In the genomic region with DNA sequence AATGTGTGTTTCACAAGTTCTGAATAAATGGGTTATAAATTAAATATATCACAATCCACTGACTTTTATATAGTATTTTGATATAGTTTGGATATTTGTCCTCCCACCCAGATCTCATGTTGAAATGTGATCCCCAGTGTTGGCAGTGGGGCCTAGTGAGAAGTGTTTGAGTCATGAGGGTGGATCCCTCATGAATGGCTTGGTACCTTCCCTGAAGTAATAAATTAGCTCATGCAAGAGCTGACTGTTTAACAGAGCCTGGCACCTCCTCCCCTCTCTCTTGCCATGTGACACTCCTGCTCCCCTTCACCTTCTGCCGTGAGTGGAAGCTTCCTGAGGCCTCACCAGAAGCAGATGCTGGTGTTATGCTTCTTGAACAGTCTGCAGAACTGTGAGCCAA, we compare ENCODE assay signal across 1 cellular context.
TF ChIP-seq lines count a peak whose summit lies in the region.

No MANE protein-coding gene starts in this region.

TF ChIP-seq in IMR-90, 13 proteins besides CTCF, POLR2A, EP300 and RAD21:
- no peak for TF ChIP-seq NFE2L2 (IDR thresholded peaks at IDR 0.05; ENCODE audit: low read depth, low read length)
- no peak for TF ChIP-seq BHLHE40 (IDR thresholded peaks at IDR 0.05; ENCODE audit: low read depth, low read length)
- no peak for TF ChIP-seq CEBPB (IDR thresholded peaks at IDR 0.05; ENCODE audit: low read depth, low read length)
- no peak for TF ChIP-seq FOS (IDR thresholded peaks at IDR 0.05; ENCODE audit: low read depth, low read length)
- TF ChIP-seq MAZ (IDR thresholded peaks at IDR 0.05; ENCODE audit: borderline replicate concordance, low read depth, low read length): no peak
- TF ChIP-seq SMC3 (IDR thresholded peaks at IDR 0.05; ENCODE audit: low read depth, low read length): no peak
- no peak for TF ChIP-seq ELK1 (IDR thresholded peaks at IDR 0.05; ENCODE audit: borderline replicate concordance, low read depth, low read length)
- TF ChIP-seq CHD1 (IDR thresholded peaks at IDR 0.05; ENCODE audit: low read depth, low read length): no peak
- no peak for TF ChIP-seq MXI1 (IDR thresholded peaks at IDR 0.05; ENCODE audit: borderline replicate concordance, low read depth, low read length)
- no peak for TF ChIP-seq MAFK (IDR thresholded peaks at IDR 0.05; ENCODE audit: low read depth, low read length)
